ENCODE assay signal across 16 cellular contexts in genomic region chr1:108609483-108610066, GRCh38. TPM values are rescaled to one million over a fixed set of nuclear protein-coding genes. Genes with fewer than 3 reads are reported as not detected.
DNase-seq lines count a peak whose midpoint lies in the region; ATAC-seq and TF ChIP-seq lines count a peak whose summit lies in the region.
"Had no signal": no experiment of that assay in that cellular context is flagged by ENCODE, and none has a peak within 500 bp of the region (broad histone marks: within the 10 kb centered on the region; RNA-seq: fewer than 3 reads in every experiment).

No MANE protein-coding gene starts in this region.

- peaks cover 2 to 3% of the 10 kb centered on the region in 2 donors for H3K36me3 ChIP-seq in lung (ENCODE audit: control insufficient read depth in 2 of 2, insufficient read depth in 2 of 2, low read length in 2 of 2)
- H3K36me3 ChIP-seq: SJCRH30 had no signal

- H3K27me3 ChIP-seq in lung (ENCODE audit: control insufficient read depth, insufficient read depth) = no peaks in the 10 kb centered on the region
- H3K27me3 ChIP-seq: SJCRH30 had no signal

- H3K27ac Mint-ChIP-seq in T-cell = no peak overlapping the region
- H3K27ac Mint-ChIP-seq: activated CD8-positive, alpha-beta memory T cell treated with anti-CD3 and anti-CD28 coated beads, Interleukin-2, amount 10 ng/mL, durations not matched to agents 7 days and 5 days; activated naive CD4-positive, alpha-beta T cell treated with anti-CD3 and anti-CD28 coated beads, Interleukin-2, amount 50 U/mL, for 24 hours; B cell had no signal

- peaks cover 2 to 16% of the 10 kb centered on the region in 2 donors for H3K4me1 ChIP-seq in lung (ENCODE audit: control insufficient read depth in 2 of 2, insufficient read depth in 2 of 2, low read length in 2 of 2)
- H3K4me1 ChIP-seq: SJCRH30 had no signal

- H3K9me3 Mint-ChIP-seq in T-cell = no peaks in the 10 kb centered on the region
- H3K9me3 Mint-ChIP-seq: activated naive CD4-positive, alpha-beta T cell treated with anti-CD3 and anti-CD28 coated beads, Interleukin-2, amount 50 U/mL, for 24 hours; central memory CD8-positive, alpha-beta T cell had no signal

- peaks cover 42% of the 10 kb centered on the region for H3K36me3 Mint-ChIP-seq in T-cell

- CTCF ChIA-PET in T-cell (lab: Charles Lee) = no interaction called here

- TF ChIP-seq CTCF in C4-2B (conservative IDR thresholded peaks at IDR 0.05) (no peak), lung (IDR thresholded peaks at IDR 0.05; ENCODE audit: control extremely low read depth, extremely low read depth) (no peak)

- POLR2A ChIA-PET in T-cell (lab: Charles Lee) = interaction anchor here in 1 of 2 donors (0.6 kb wide), 1 partner anchor 26 kb away, joined by 3 read pairs; no protein-coding TSS in a partner anchor

- DNase-seq in SHP77 (lab: John Stamatoyannopoulos, UW) (peak; percentile 64 to 75), lung (ENCODE audit: low spot score) (no peak), T-cell (no peak), superior temporal gyrus (ENCODE audit: extremely low spot score) (no peak)
- DNase-seq: activated CD8-positive, alpha-beta memory T cell treated with anti-CD3 and anti-CD28 coated beads, Interleukin-2, amount 10 ng/mL, durations not matched to agents 7 days and 5 days; NK-92 treated with Interleukin-12 subunit alpha and Interleukin-12 subunit beta, amount 100 ng/mL, for 24 hours; nucleus accumbens; SJCRH30 had no signal

- WGBS in lung, 2 donors = 58 to 75% methylated on average over 11 of the region's 11 CpGs

- ATAC-seq in lung (ENCODE audit: insufficient read depth, low FRiP score) (peak; percentile 44), HG02623 (IDR thresholded peaks at IDR 0.05; ENCODE audit: unreplicated experiment) (no peak), T-cell (replicated peaks in 1 of 4) (no peak), GM19455 (IDR thresholded peaks at IDR 0.05; ENCODE audit: unreplicated experiment) (no peak)
- ATAC-seq: activated CD8-positive, alpha-beta memory T cell treated with anti-CD3 and anti-CD28 coated beads, Interleukin-2, amount 10 ng/mL, durations not matched to agents 7 days and 5 days had no signal

- no peaks in the 10 kb centered on the region for H3K4me1 Mint-ChIP-seq in T-cell
- H3K4me1 Mint-ChIP-seq: activated naive CD4-positive, alpha-beta T cell treated with anti-CD3 and anti-CD28 coated beads, Interleukin-2, amount 50 U/mL, for 24 hours; B cell; central memory CD8-positive, alpha-beta T cell had no signal

- H3K27ac ChIP-seq in C4-2B = peak overlapping the region; percentile 10; the same call in 1 of the 2 replicates
- no peak overlapping the region for H3K27ac ChIP-seq in lung (ENCODE audit: low read depth in 1 of 2, low read length in 1 of 2)
- H3K27ac ChIP-seq: epithelial cell of prostate, SJCRH30 had no signal

- no peak for TF ChIP-seq EP300 in Ishikawa (IDR thresholded peaks at IDR 0.05; ENCODE audit: borderline replicate concordance)

- no peak overlapping the region for H3K4me3 Mint-ChIP-seq in T-cell
- H3K4me3 Mint-ChIP-seq: activated CD8-positive, alpha-beta memory T cell treated with anti-CD3 and anti-CD28 coated beads, Interleukin-2, amount 10 ng/mL, durations not matched to agents 7 days and 5 days; activated naive CD4-positive, alpha-beta T cell treated with anti-CD3 and anti-CD28 coated beads, Interleukin-2, amount 50 U/mL, for 24 hours; B cell; central memory CD8-positive, alpha-beta T cell had no signal

- H3K4me3 ChIP-seq in lung = no peak overlapping the region
- H3K4me3 ChIP-seq: SJCRH30 had no signal

- H3K27me3 Mint-ChIP-seq in T-cell = no peaks in the 10 kb centered on the region
- H3K27me3 Mint-ChIP-seq: activated CD8-positive, alpha-beta memory T cell treated with anti-CD3 and anti-CD28 coated beads, Interleukin-2, amount 10 ng/mL, durations not matched to agents 7 days and 5 days; activated naive CD4-positive, alpha-beta T cell treated with anti-CD3 and anti-CD28 coated beads, Interleukin-2, amount 50 U/mL, for 24 hours; B cell; central memory CD8-positive, alpha-beta T cell had no signal

- TF ChIP-seq RAD21 in Ishikawa (IDR thresholded peaks at IDR 0.05; ENCODE audit: low read depth) = no peak

- H3K9me3 ChIP-seq in lung (ENCODE audit: control insufficient read depth in 2 of 2, insufficient read depth in 1 of 2, low read length in 1 of 2) = no peaks in the 10 kb centered on the region
- H3K9me3 ChIP-seq: SJCRH30 had no signal

TF ChIP-seq in Ishikawa, 13 proteins besides CTCF, POLR2A, EP300 and RAD21:
- no peak for TF ChIP-seq REST (IDR thresholded peaks at IDR 0.05; ENCODE audit: low read depth)
- TF ChIP-seq ZBTB7A (IDR thresholded peaks at IDR 0.05; ENCODE audit: low read depth) = no peak
- no peak for TF ChIP-seq TCF12 (IDR thresholded peaks at IDR 0.05; ENCODE audit: low read depth)
- peak; percentile 25; the same call in 1 of the 2 replicates for TF ChIP-seq USF1 (IDR thresholded peaks at IDR 0.05)

RNA-seq across cellular contexts. Expression of gene EEIG2, which starts 49.7 kb away (rescaled TPM):
- total RNA-seq in lung = 10 to 100 TPM; 14.8 to 24.6 TPM
- 1 to 10 TPM; 3.7 to 4.7 TPM for polyA plus RNA-seq in lung
- 10 to 100 TPM in 4 of 5 donors, 1 to 10 TPM in 1; 6.7 to 16.2 (median 14.4) TPM for total RNA-seq in T-cell

RNA-seq across cellular contexts. Expression of gene HENMT1, which starts 51.3 kb away (rescaled TPM):
- total RNA-seq in lung (1 to 10 TPM; 3.6 to 5.7 TPM), T-cell (10 to 100 TPM; 11.0 to 20.2 (median 16.0) TPM)
- polyA plus RNA-seq in lung = 1 to 10 TPM; 3.4 to 7.8 TPM
- total RNA-seq: SJCRH30 had no signal

Comparison
In these comparisons a context has a peak if more than half of its experiments do, and no peak if none do; other contexts are left out.
1. DNase-seq: peak in SHP77 (2 of 2); none in lung (single experiment), T-cell (0 of 34) and superior temporal gyrus (single experiment).